ENCODE assay signal across 9 cellular contexts in genomic region chr5:151081426-151082273, GRCh38. TPM values are rescaled to one million over a fixed set of nuclear protein-coding genes. Genes with fewer than 3 reads are reported as not detected.
DNase-seq lines count a peak whose midpoint lies in the region; ATAC-seq, FAIRE-seq and TF ChIP-seq lines count a peak whose summit lies in the region.
"Had no signal": no experiment of that assay in that cellular context is flagged by ENCODE, and none has a peak within 500 bp of the region (broad histone marks: within the 10 kb centered on the region; RNA-seq: fewer than 3 reads in every experiment).

No MANE protein-coding gene starts in this region.

- H3K27me3 ChIP-seq in pancreas: no peaks in the 10 kb centered on the region

- 8 to 11% methylated on average over 15 of the region's 15 CpGs for WGBS in pancreas, 2 donors

- TF ChIP-seq POLR2A in erythroblast (IDR thresholded peaks at IDR 0.05; ENCODE audit: low read length): no peak

- no peaks in the 10 kb centered on the region for H3K9me3 Mint-ChIP-seq in activated CD4-positive, alpha-beta T cell treated with anti-CD3 and anti-CD28 coated beads, Interleukin-2, amount 10 ng/mL, durations not matched to agents 24 days and 14 days

- H3K4me1 ChIP-seq in pancreas: peaks cover 8 to 45% (median 23%) of the 10 kb centered on the region in 3 donors

- peaks cover 47% of the 10 kb centered on the region for H3K36me3 Mint-ChIP-seq in activated CD4-positive, alpha-beta T cell treated with anti-CD3 and anti-CD28 coated beads, Interleukin-2, amount 10 ng/mL, durations not matched to agents 24 days and 14 days (ENCODE audit: low read depth)

- no peaks in the 10 kb centered on the region for H3K27me3 Mint-ChIP-seq in activated CD4-positive, alpha-beta T cell treated with anti-CD3 and anti-CD28 coated beads, Interleukin-2, amount 10 ng/mL, durations not matched to agents 24 days and 14 days

- no peak for DNase-seq in activated CD4-positive, alpha-beta T cell treated with anti-CD3 and anti-CD28 coated beads, Interleukin-2, amount 10 ng/mL, durations not matched to agents 24 days and 14 days
- DNase-seq in activated CD4-positive, alpha-beta T cell treated with anti-CD3 and anti-CD28 coated beads, Interleukin-2, amount 50 U/mL, for 48 hours: no peak
- peak; percentile 84 for DNase-seq in SIG-M5 treated with dmso at 0.1 percent for 504 hours (lab: John Stamatoyannopoulos, UW; ENCODE audit: unreplicated experiment)
- peak; percentile 25 to 73 for DNase-seq in erythroblast (lab: John Stamatoyannopoulos, UW)
- no peak for DNase-seq in pancreas
- DNase-seq in left lobe of liver (ENCODE audit: low spot score): no peak

- H3K4me3 ChIP-seq in pancreas: peak overlapping the region; percentile 78 to 97 (median 88)

- H3K4me1 Mint-ChIP-seq in activated CD4-positive, alpha-beta T cell treated with anti-CD3 and anti-CD28 coated beads, Interleukin-2, amount 10 ng/mL, durations not matched to agents 24 days and 14 days: peaks cover 74% of the 10 kb centered on the region

- peak overlapping the region; percentile 86 to 99 (median 96) for H3K27ac ChIP-seq in pancreas

- no peak for TF ChIP-seq CTCF in pancreas (IDR thresholded peaks at IDR 0.05)

- intact Hi-C loops in activated CD4-positive, alpha-beta T cell treated with anti-CD3 and anti-CD28 coated beads, Interleukin-2, amount 10 ng/mL, durations not matched to agents 24 days and 14 days (cut with micrococcal nuclease): loop anchor here (2.0 to 10.0 kb wide), 5 partner anchors 133 to 1737 kb away; partner anchors contain the start of genes G3BP1, GRPEL2 and RBM22
- intact Hi-C loops in pancreas (cut with DNase I): no loop called here

- H3K27ac Mint-ChIP-seq in activated CD4-positive, alpha-beta T cell treated with anti-CD3 and anti-CD28 coated beads, Interleukin-2, amount 10 ng/mL, durations not matched to agents 24 days and 14 days: peak overlapping the region; percentile 93

- H3K9me3 ChIP-seq in pancreas: no peaks in the 10 kb centered on the region

- peak overlapping the region; percentile 86 for H3K4me3 Mint-ChIP-seq in activated CD4-positive, alpha-beta T cell treated with anti-CD3 and anti-CD28 coated beads, Interleukin-2, amount 10 ng/mL, durations not matched to agents 24 days and 14 days

- H3K36me3 ChIP-seq in pancreas: no peaks in the 10 kb centered on the region

- FAIRE-seq in pancreas (lab: Jason Lieb, UNC): no peak
- FAIRE-seq: endometrium had no signal

- no peak for ATAC-seq in pancreas
- ATAC-seq in left lobe of liver: no peak
- no peak for ATAC-seq in HG02798 (IDR thresholded peaks at IDR 0.05; ENCODE audit: poor library complexity, unreplicated experiment)
- ATAC-seq in GM18517 (IDR thresholded peaks at IDR 0.05; ENCODE audit: unreplicated experiment): no peak

RNA-seq across cellular contexts. Expression of gene TNIP1, which starts 0.8 kb away (rescaled TPM):
- 345 and 360 TPM in 2 replicates for total RNA-seq in activated CD4-positive, alpha-beta T cell treated with anti-CD3 and anti-CD28 coated beads, Interleukin-2, amount 10 ng/mL, durations not matched to agents 24 days and 14 days
- 100 to 1,000 TPM in 1 of 6 donors, 10 to 100 TPM in 5; 66.3 to 118 (median 71.0) TPM for total RNA-seq in pancreas
- 10 to 100 TPM; 36.4 to 54.7 TPM for polyA plus RNA-seq in pancreas
- 74.5 TPM for total RNA-seq in left lobe of liver

Comparison
In these comparisons a context has a peak if more than half of its experiments do, and no peak if none do; other contexts are left out.
1. DNase-seq: peak in SIG-M5 treated with dmso at 0.1 percent for 504 hours (single experiment) and erythroblast (2 of 2); none in activated CD4-positive, alpha-beta T cell treated with anti-CD3 and anti-CD28 coated beads, Interleukin-2, amount 10 ng/mL, durations not matched to agents 24 days and 14 days (single experiment), activated CD4-positive, alpha-beta T cell treated with anti-CD3 and anti-CD28 coated beads, Interleukin-2, amount 50 U/mL, for 48 hours (0 of 2), pancreas (0 of 6) and left lobe of liver (single experiment).